ENCODE assay signal across 1 cellular context in genomic region chr5:175815126-175815913, GRCh38.
TF ChIP-seq lines count a peak whose summit lies in the region.

No MANE protein-coding gene starts in this region.

TF ChIP-seq in HepG2, 621 proteins besides CTCF, POLR2A, EP300 and RAD21:
- TF ChIP-seq TARDBP (CRISPR knock-in tag; IDR thresholded peaks at IDR 0.05): no peak
- no peak for TF ChIP-seq ZSCAN30 (CRISPR knock-in tag; IDR thresholded peaks at IDR 0.05)
- TF ChIP-seq KLF15 (CRISPR knock-in tag; IDR thresholded peaks at IDR 0.05; ENCODE audit: borderline replicate concordance): no peak
- TF ChIP-seq TAF1 (CRISPR knock-in tag; IDR thresholded peaks at IDR 0.05): no peak
- no peak for TF ChIP-seq NCOA2 (CRISPR knock-in tag; IDR thresholded peaks at IDR 0.05)
- no peak for TF ChIP-seq ZFP1 (CRISPR knock-in tag; IDR thresholded peaks at IDR 0.05)
- no peak for TF ChIP-seq THAP11 (CRISPR knock-in tag; IDR thresholded peaks at IDR 0.05)
- TF ChIP-seq CENPBD1 (CRISPR knock-in tag; IDR thresholded peaks at IDR 0.05; ENCODE audit: borderline replicate concordance, low read depth): no peak
- TF ChIP-seq ZNF598 (CRISPR knock-in tag; IDR thresholded peaks at IDR 0.05; ENCODE audit: borderline replicate concordance): no peak
- TF ChIP-seq ZNF709 (CRISPR knock-in tag; IDR thresholded peaks at IDR 0.05): no peak
- TF ChIP-seq TFDP2 (CRISPR knock-in tag; IDR thresholded peaks at IDR 0.05): no peak
- TF ChIP-seq FOXP4 (CRISPR knock-in tag; IDR thresholded peaks at IDR 0.05): no peak
- TF ChIP-seq ZNF414 (CRISPR knock-in tag; IDR thresholded peaks at IDR 0.05): no peak
- TF ChIP-seq, protein P1, sequence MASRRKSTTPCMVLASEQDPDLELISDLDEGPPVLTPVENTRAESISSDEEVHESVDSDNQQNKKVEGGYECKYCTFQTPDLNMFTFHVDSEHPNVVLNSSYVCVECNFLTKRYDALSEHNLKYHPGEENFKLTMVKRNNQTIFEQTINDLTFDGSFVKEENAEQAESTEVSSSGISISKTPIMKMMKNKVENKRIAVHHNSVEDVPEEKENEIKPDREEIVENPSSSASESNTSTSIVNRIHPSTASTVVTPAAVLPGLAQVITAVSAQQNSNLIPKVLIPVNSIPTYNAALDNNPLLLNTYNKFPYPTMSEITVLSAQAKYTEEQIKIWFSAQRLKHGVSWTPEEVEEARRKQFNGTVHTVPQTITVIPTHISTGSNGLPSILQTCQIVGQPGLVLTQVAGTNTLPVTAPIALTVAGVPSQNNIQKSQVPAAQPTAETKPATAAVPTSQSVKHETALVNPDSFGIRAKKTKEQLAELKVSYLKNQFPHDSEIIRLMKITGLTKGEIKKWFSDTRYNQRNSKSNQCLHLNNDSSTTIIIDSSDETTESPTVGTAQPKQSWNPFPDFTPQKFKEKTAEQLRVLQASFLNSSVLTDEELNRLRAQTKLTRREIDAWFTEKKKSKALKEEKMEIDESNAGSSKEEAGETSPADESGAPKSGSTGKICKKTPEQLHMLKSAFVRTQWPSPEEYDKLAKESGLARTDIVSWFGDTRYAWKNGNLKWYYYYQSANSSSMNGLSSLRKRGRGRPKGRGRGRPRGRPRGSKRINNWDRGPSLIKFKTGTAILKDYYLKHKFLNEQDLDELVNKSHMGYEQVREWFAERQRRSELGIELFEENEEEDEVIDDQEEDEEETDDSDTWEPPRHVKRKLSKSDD (CRISPR knock-in tag; IDR thresholded peaks at IDR 0.05; ENCODE audit: low read depth): no peak
- TF ChIP-seq ZNF451 (CRISPR knock-in tag; IDR thresholded peaks at IDR 0.05): no peak
- TF ChIP-seq ZBTB8A (CRISPR knock-in tag; IDR thresholded peaks at IDR 0.05; ENCODE audit: borderline replicate concordance, low read depth): no peak
- no peak for TF ChIP-seq NR2F6 (IDR thresholded peaks at IDR 0.05)
- TF ChIP-seq NR2F6 (CRISPR knock-in tag; IDR thresholded peaks at IDR 0.05): no peak
- TF ChIP-seq ZNF3 (CRISPR knock-in tag; IDR thresholded peaks at IDR 0.05): no peak
- no peak for TF ChIP-seq ZNF83 (CRISPR knock-in tag; IDR thresholded peaks at IDR 0.05; ENCODE audit: borderline replicate concordance)
- TF ChIP-seq ZNF207 (IDR thresholded peaks at IDR 0.05; ENCODE audit: borderline replicate concordance): no peak
